In the genomic region with DNA sequence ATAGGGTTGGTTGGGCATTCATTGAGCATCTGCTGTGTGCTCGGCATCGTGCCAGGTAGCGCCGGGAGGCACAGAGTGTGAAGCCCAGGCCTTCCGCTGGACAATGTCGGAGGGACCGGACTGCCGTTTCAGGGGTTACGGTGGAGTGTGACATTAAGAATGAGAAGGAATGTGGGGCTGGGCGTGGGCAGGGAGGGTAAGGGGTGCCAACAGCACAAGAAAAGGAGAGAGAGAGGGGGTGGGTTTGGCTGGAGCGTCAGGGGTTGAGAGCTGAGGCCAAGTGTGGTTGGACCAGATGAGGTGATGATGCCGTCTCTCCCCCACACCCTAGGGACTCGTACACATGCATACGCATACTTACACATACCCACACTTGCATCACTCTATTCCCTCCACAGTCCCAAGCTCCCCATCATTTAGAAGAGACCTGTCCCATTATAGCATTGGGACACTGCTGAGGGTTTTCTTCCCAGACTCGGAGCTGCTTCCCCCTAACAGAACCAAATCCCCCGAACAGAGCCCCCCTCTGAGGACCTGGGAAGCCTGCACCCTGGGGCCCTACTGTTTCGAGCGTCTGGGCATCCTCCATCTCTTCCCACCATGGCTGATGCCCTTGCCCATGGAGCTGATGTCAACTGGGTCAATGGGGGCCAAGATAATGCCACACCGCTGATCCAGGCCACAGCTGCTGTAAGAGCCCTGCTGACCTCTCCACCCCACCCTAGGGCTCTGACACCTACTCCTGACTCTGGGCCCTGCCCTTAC, we compare ENCODE assay signal across 14 cellular contexts. TPM values are rescaled to one million over a fixed set of nuclear protein-coding genes. Genes with fewer than 3 reads are reported as not detected.
DNase-seq lines count a peak whose midpoint lies in the region; FAIRE-seq and TF ChIP-seq lines count a peak whose summit lies in the region.
"Had no signal": no experiment of that assay in that cellular context is flagged by ENCODE, and none has a peak within 500 bp of the region (broad histone marks: within the 10 kb centered on the region; RNA-seq: fewer than 3 reads in every experiment).

No MANE protein-coding gene starts in this region.

- POLR2A ChIA-PET in H1 (lab: Charles Lee; ENCODE audit: partially characterized antibody), result interaction anchor here (0.8 to 8.2 kb wide), 14 partner anchors 12 to 212 kb away, joined by 3 to 91 read pairs (median 3); a partner anchor contains a TSS

- H2AFZ ChIP-seq in H1 (ENCODE audit: low read length) (no peak overlapping the region), smooth muscle cell (ENCODE audit: low read depth) (no peak overlapping the region)

- no peak overlapping the region for H4K8ac ChIP-seq in H1 (ENCODE audit: extremely low read depth, insufficient read depth, low read length)

- intact Hi-C loops in stomach (cut with DNase I; ENCODE audit: low total_unique reads), result loop anchor here (10.0 kb wide), 1 partner anchor 74 kb away; no protein-coding TSS in a partner anchor

- no peaks in the 10 kb centered on the region for H3K27me3 Mint-ChIP-seq in activated T-cell treated with anti-CD3 and anti-CD28 coated beads, Interleukin-2, amount 50 U/mL, for 24 hours
- H3K27me3 Mint-ChIP-seq: activated naive CD8-positive, alpha-beta T cell had no signal

- H3K36me3 ChIP-seq in H1 (ENCODE audit: control insufficient read depth in 2 of 4, insufficient read depth in 4 of 4, low read length in 3 of 4) (no peaks in the 10 kb centered on the region), smooth muscle cell (ENCODE audit: low read depth) (no peaks in the 10 kb centered on the region), stomach (peaks cover 0 to 20% (median 0%) of the 10 kb centered on the region in 4 donors)

- H3K56ac ChIP-seq in H1 (replicated peaks; ENCODE audit: insufficient read length, low read depth, low read length), result no peak overlapping the region

- no peak overlapping the region for H3K14ac ChIP-seq in H1 (ENCODE audit: insufficient read length)

- no peak overlapping the region for H2BK120ac ChIP-seq in H1 (replicated peaks; ENCODE audit: low read depth, low read length)

- peaks cover 38% of the 10 kb centered on the region for H3K4me1 Mint-ChIP-seq in activated T-cell treated with anti-CD3 and anti-CD28 coated beads, Interleukin-2, amount 50 U/mL, for 24 hours (ENCODE audit: low read depth)

- no peaks in the 10 kb centered on the region for H3K79me1 ChIP-seq in H1 (ENCODE audit: low read depth, low read length)

- DNase-seq in activated T-cell treated with anti-CD3 and anti-CD28 coated beads, Interleukin-2, amount 50 U/mL, for 24 hours, result no peak
- no peak for DNase-seq in activated T-cell treated with anti-CD3 and anti-CD28 coated beads, Interleukin-2, amount 50 U/mL, for 48 hours
- no peak for DNase-seq in H1 (ENCODE audit: low read depth in 1 of 2, low spot score in 2 of 2)
- no peak for DNase-seq in smooth muscle cell (lab: John Stamatoyannopoulos, UW; ENCODE audit: unreplicated experiment)
- DNase-seq in effector CD8-positive, alpha-beta T cell (lab: John Stamatoyannopoulos, UW), result no peak
- no peak for DNase-seq in stomach
- DNase-seq: erythroblast, NCI-H1930, spleen had no signal

- H3K23ac ChIP-seq in H1 (ENCODE audit: insufficient read length), result no peak overlapping the region

- no peak for TF ChIP-seq RAD21 in H1 (IDR thresholded peaks at IDR 0.05 in 1 of 2, conservative IDR thresholded peaks at IDR 0.05 in 1 of 2; ENCODE audit: low read depth in 2 of 2, low read length in 2 of 2)

- peak overlapping the region in 1 of 2 experiments; percentile 92; a peak in 2 of 4 replicates for H3K4me2 ChIP-seq in H1 (ENCODE audit: insufficient read depth in 1 of 2, low read depth in 2 of 2, low read length in 2 of 2)
- peak overlapping the region; percentile 97 for H3K4me2 ChIP-seq in smooth muscle cell

- H2BK15ac ChIP-seq in H1 (ENCODE audit: low read length), result no peak overlapping the region

- H4K20me1 ChIP-seq in H1 (replicated peaks in 1 of 2; ENCODE audit: control insufficient read depth in 1 of 2, insufficient read depth in 2 of 2, low read length in 2 of 2) (peaks cover 0 to 2% of the 10 kb centered on the region in 2 experiments), smooth muscle cell (ENCODE audit: low read depth) (peaks cover 17% of the 10 kb centered on the region)

- H3K27ac Mint-ChIP-seq in activated T-cell treated with anti-CD3 and anti-CD28 coated beads, Interleukin-2, amount 50 U/mL, for 24 hours, result peak overlapping the region; percentile 68

- no peak for TF ChIP-seq EP300 in H1 (IDR thresholded peaks at IDR 0.05; ENCODE audit: borderline replicate concordance in 1 of 2, low read depth in 2 of 2, low read length in 2 of 2)
- no peak for TF ChIP-seq EP300 in stomach (IDR thresholded peaks at IDR 0.05)

- CTCF ChIA-PET in H1 (lab: Charles Lee; ENCODE audit: partially characterized antibody), result interaction anchor here (0.8 to 14.1 kb wide), 13 partner anchors 9 to 167 kb away, joined by 3 to 167 read pairs (median 6); a partner anchor contains a TSS

- H3K9me3 ChIP-seq in H1 (ENCODE audit: insufficient read depth in 2 of 2, low read depth in 1 of 2, low read length in 1 of 2), result no peaks in the 10 kb centered on the region
- no peaks in the 10 kb centered on the region for H3K9me3 ChIP-seq in smooth muscle cell (replicated peaks; ENCODE audit: low read depth)
- no peaks in the 10 kb centered on the region for H3K9me3 ChIP-seq in stomach
- H3K9me3 ChIP-seq: left lung, spleen had no signal

- peaks cover 82% of the 10 kb centered on the region for H3K36me3 Mint-ChIP-seq in activated T-cell treated with anti-CD3 and anti-CD28 coated beads, Interleukin-2, amount 50 U/mL, for 24 hours (ENCODE audit: low read depth)
- H3K36me3 Mint-ChIP-seq: activated naive CD8-positive, alpha-beta T cell had no signal

- H4K5ac ChIP-seq in H1 (ENCODE audit: insufficient read length, low read depth, low read length), result no peak overlapping the region

- peak overlapping the region; percentile 75; the same call in 1 of the 2 replicates for H2AK5ac ChIP-seq in H1 (ENCODE audit: low read depth, low read length)

- TF ChIP-seq CTCF in H1 (IDR thresholded peaks at IDR 0.05; ENCODE audit: control extremely low read depth in 1 of 3, insufficient read depth in 1 of 3, low read depth in 1 of 3, low read length in 3 of 3) (no peak), smooth muscle cell (IDR thresholded peaks at IDR 0.05; ENCODE audit: borderline replicate concordance, insufficient read depth, poor library complexity, severe bottlenecking) (no peak), stomach (IDR thresholded peaks at IDR 0.05) (no peak)

- peaks cover 0 to 19% (median 10%) of the 10 kb centered on the region in 4 experiments; a peak in 6 of 7 replicates for H3K4me1 ChIP-seq in H1 (replicated peaks in 1 of 4; ENCODE audit: control insufficient read depth in 3 of 4, insufficient read depth in 4 of 4, low read length in 3 of 4)
- peaks cover 23% of the 10 kb centered on the region for H3K4me1 ChIP-seq in smooth muscle cell (ENCODE audit: low read depth)
- H3K4me1 ChIP-seq in stomach, result peaks cover 29 to 53% (median 44%) of the 10 kb centered on the region in 4 donors

- H3K4me3 ChIP-seq in H1 (ENCODE audit: extremely low read depth in 1 of 4, insufficient read depth in 2 of 4, low read depth in 3 of 4, low read length in 4 of 4) (no peak overlapping the region), smooth muscle cell (no peak overlapping the region), stomach (no peak overlapping the region)
- H3K4me3 ChIP-seq: left lung, spleen had no signal

- no peak overlapping the region for H3K4me3 Mint-ChIP-seq in activated T-cell treated with anti-CD3 and anti-CD28 coated beads, Interleukin-2, amount 50 U/mL, for 24 hours
- H3K4me3 Mint-ChIP-seq: activated naive CD8-positive, alpha-beta T cell had no signal

- 95% methylated on average over 19 of the region's 19 CpGs; no CpG with 5 or more reads in 1 of the 2 experiments for whole genome bisulfite sequencing in H1 (ENCODE audit: extremely low coverage in 1 of 2, insufficient coverage in 1 of 2, insufficient read length in 1 of 2, insufficient replicate concordance in 2 of 2, low coverage in 1 of 2, low lambda C conversion rate in 2 of 2, missing lambda C conversion rate in 1 of 2), 2 experiments
- WGBS in smooth muscle cell (ENCODE audit: low lambda C conversion rate), result 95% methylated on average over 18 of the region's 19 CpGs
- WGBS in stomach, 5 donors, result 61 to 72% (median 65%) methylated on average over 18 to 19 of the region's 19 CpGs

- FAIRE-seq in H1 (lab: Jason Lieb, UNC), result no peak
- FAIRE-seq: GM19239 had no signal

- peak overlapping the region; percentile 87; the same call in 1 of the 2 replicates for H2BK12ac ChIP-seq in H1 (ENCODE audit: low read depth, low read length)

- H3K79me2 ChIP-seq in H1 (ENCODE audit: control insufficient read depth in 1 of 2, insufficient read depth in 2 of 2, low read length in 2 of 2) (no peaks in the 10 kb centered on the region), smooth muscle cell (ENCODE audit: low read depth) (peaks cover 28% of the 10 kb centered on the region)

- H4K91ac ChIP-seq in H1 (replicated peaks; ENCODE audit: insufficient read length, low read length), result no peak overlapping the region

- peaks cover 14% of the 10 kb centered on the region for H3F3A ChIP-seq in smooth muscle cell (ENCODE audit: low read depth)

- no peaks in the 10 kb centered on the region for H3K27me3 ChIP-seq in H1 (replicated peaks in 1 of 4; ENCODE audit: control insufficient read depth in 3 of 4, extremely low read depth in 1 of 4, insufficient read depth in 3 of 4, low read length in 3 of 4)
- no peaks in the 10 kb centered on the region for H3K27me3 ChIP-seq in smooth muscle cell (ENCODE audit: low read depth)
- H3K27me3 ChIP-seq in stomach, result peaks cover 0 to 2% (median 0%) of the 10 kb centered on the region in 3 donors
- H3K27me3 ChIP-seq: spleen had no signal

- TF ChIP-seq POLR2A in H1 (IDR thresholded peaks at IDR 0.05; ENCODE audit: control extremely low read depth in 1 of 2, low read depth in 2 of 2, low read length in 2 of 2) (no peak), stomach (IDR thresholded peaks at IDR 0.05) (no peak)

- no peak overlapping the region; the same call in 1 of the 2 replicates for H3K18ac ChIP-seq in H1 (ENCODE audit: extremely low read depth, low read length)

- no peak overlapping the region for H2BK5ac ChIP-seq in H1 (ENCODE audit: low read depth, low read length)

- H3K27ac ChIP-seq in H1 (ENCODE audit: low read depth, low read length) (no peak overlapping the region), smooth muscle cell (ENCODE audit: low read depth) (peak overlapping the region; percentile 100), stomach (peak overlapping the region in 1 of 5 donors; percentile 99)
- H3K27ac ChIP-seq: left lung had no signal

- H2BK20ac ChIP-seq in H1 (ENCODE audit: low read length), result no peak overlapping the region

- H3K23me2 ChIP-seq in H1 (ENCODE audit: low read depth, low read length), result peaks cover 15% of the 10 kb centered on the region; the same call in 1 of the 2 replicates

- peak overlapping the region; percentile 3 for H3K4ac ChIP-seq in H1 (replicated peaks; ENCODE audit: insufficient read length, low read depth, low read length)

- H3K9ac ChIP-seq in H1 (replicated peaks in 1 of 4; ENCODE audit: extremely low read depth in 1 of 4, low read depth in 3 of 4, low read length in 3 of 4) (peak overlapping the region in 1 of 4 experiments; percentile 14; a peak in 1 of 7 replicates), smooth muscle cell (ENCODE audit: low read depth) (no peak overlapping the region)

- H3K9me3 Mint-ChIP-seq in activated T-cell treated with anti-CD3 and anti-CD28 coated beads, Interleukin-2, amount 50 U/mL, for 24 hours, result no peaks in the 10 kb centered on the region

RNA-seq across cellular contexts. Expression of a gene that starts 3.3 kb away (rescaled TPM):
- total RNA-seq in H1 (2021; fragmentation: NEBNext Ultra II Directional; extraction: Animal tissue kit (Norgen Biotek cat#: 25700)), result 8.7 and 9.2 TPM in 2 replicates
- 8.6 and 11.7 TPM in 2 replicates for polyA plus RNA-seq in H1 (2011; rRNA removed)
- 8.3 TPM for polyA plus RNA-seq in H1 (2011; cell fraction: cytosol; rRNA removed)
- polyA plus RNA-seq in H1 (2011; cell fraction: nucleus; rRNA removed), result 7.2 TPM
- polyA plus RNA-seq in H1 (2012, experiment 1 of 2), result 8.6 to 9.4 TPM (median 9.2 TPM) in 4 replicates
- polyA plus RNA-seq in H1 (2012, experiment 2 of 2), result 11.2 TPM
- polyA plus RNA-seq in H1 (2013, experiment 1 of 2), result 4.6 TPM
- polyA plus RNA-seq in H1 (2013, experiment 2 of 2), result 4.5 TPM
- polyA minus RNA-seq in H1 (2011; rRNA and poly(A)+ RNA removed), result 6.0 and 7.7 TPM in 2 replicates
- 3.0 TPM for polyA minus RNA-seq in H1 (2011; cell fraction: cytosol; rRNA and poly(A)+ RNA removed)
- 5.4 TPM for polyA minus RNA-seq in H1 (2011; cell fraction: nucleus; rRNA and poly(A)+ RNA removed)
- 34.7 and 37.2 TPM in 2 replicates for total RNA-seq in smooth muscle cell
- 33.8 and 52.3 TPM in 2 replicates for polyA plus RNA-seq in smooth muscle cell
- total RNA-seq in stomach, result 10 to 100 TPM in 1 of 5 donors, 1 to 10 TPM in 3, under 1 TPM in 1; 0.58 to 11.0 (median 3.5) TPM
- 10 to 100 TPM in 1 of 3 donors, 1 to 10 TPM in 2; 8.9 to 14.1 (median 9.4) TPM for polyA plus RNA-seq in stomach

RNA-seq across cellular contexts. Expression of a gene that starts 6.3 kb away (rescaled TPM):
- 0.38 TPM in 1 of 2 replicates, not detected in the other for total RNA-seq in H1 (2021; fragmentation: NEBNext Ultra II Directional; extraction: Animal tissue kit (Norgen Biotek cat#: 25700))
- polyA plus RNA-seq in H1 (2011; rRNA removed) (not detected in 2 replicates), smooth muscle cell (0.34 TPM in 1 of 2 replicates, not detected in the other), stomach (not detected)
- not detected for polyA plus RNA-seq in H1 (2011; cell fraction: cytosol; rRNA removed)
- not detected for polyA plus RNA-seq in H1 (2011; cell fraction: nucleus; rRNA removed)
- not detected in 4 replicates for polyA plus RNA-seq in H1 (2012, experiment 1 of 2)
- not detected for polyA plus RNA-seq in H1 (2012, experiment 2 of 2)
- polyA plus RNA-seq in H1 (2013, experiment 1 of 2), result not detected
- not detected for polyA plus RNA-seq in H1 (2013, experiment 2 of 2)
- polyA minus RNA-seq in H1 (2011; rRNA and poly(A)+ RNA removed), result not detected in 2 replicates
- not detected for polyA minus RNA-seq in H1 (2011; cell fraction: cytosol; rRNA and poly(A)+ RNA removed)
- polyA minus RNA-seq in H1 (2011; cell fraction: nucleus; rRNA and poly(A)+ RNA removed), result not detected
- total RNA-seq in smooth muscle cell (0.49 TPM in 1 of 2 replicates, not detected in the other), stomach (not detected)
- total RNA-seq: left lung, spleen, subcutaneous adipose tissue had no signal
- polyA plus RNA-seq: AG04450, spleen had no signal

RNA-seq across cellular contexts. Expression of a gene that starts 12.3 kb away (rescaled TPM):
- total RNA-seq in H1 (2021; fragmentation: NEBNext Ultra II Directional; extraction: Animal tissue kit (Norgen Biotek cat#: 25700)), result 45.1 and 49.2 TPM in 2 replicates
- polyA plus RNA-seq in H1 (2011; rRNA removed) (11.9 and 18.0 TPM in 2 replicates), smooth muscle cell (31.6 and 48.1 TPM in 2 replicates), stomach (1 to 10 TPM; 4.4 to 6.4 (median 6.2) TPM)
- polyA plus RNA-seq in H1 (2011; cell fraction: cytosol; rRNA removed), result 21.2 TPM
- 48.4 TPM for polyA plus RNA-seq in H1 (2011; cell fraction: nucleus; rRNA removed)
- polyA plus RNA-seq in H1 (2012, experiment 1 of 2), result 17.1 to 31.0 TPM (median 26.1 TPM) in 4 replicates
- polyA plus RNA-seq in H1 (2012, experiment 2 of 2), result 15.8 TPM
- 41.6 TPM for polyA plus RNA-seq in H1 (2013, experiment 1 of 2)
- polyA plus RNA-seq in H1 (2013, experiment 2 of 2), result 42.2 TPM
- 9.9 and 20.3 TPM in 2 replicates for polyA minus RNA-seq in H1 (2011; rRNA and poly(A)+ RNA removed)
- 11.6 TPM for polyA minus RNA-seq in H1 (2011; cell fraction: cytosol; rRNA and poly(A)+ RNA removed)
- 10.8 TPM for polyA minus RNA-seq in H1 (2011; cell fraction: nucleus; rRNA and poly(A)+ RNA removed)
- total RNA-seq in smooth muscle cell (15.2 TPM in 1 of 2 replicates, not detected in the other), stomach (10 to 100 TPM in 4 of 5 donors, 1 to 10 TPM in 1; 8.3 to 33.3 (median 14.7) TPM)

RNA-seq across cellular contexts. Expression of a gene that starts 19.5 kb away (rescaled TPM):
- total RNA-seq in H1 (2021; fragmentation: NEBNext Ultra II Directional; extraction: Animal tissue kit (Norgen Biotek cat#: 25700)), result 46.8 and 55.4 TPM in 2 replicates
- polyA plus RNA-seq in H1 (2011; rRNA removed), result 29.6 and 39.9 TPM in 2 replicates
- polyA plus RNA-seq in H1 (2011; cell fraction: cytosol; rRNA removed), result 25.8 TPM
- polyA plus RNA-seq in H1 (2011; cell fraction: nucleus; rRNA removed), result 261 TPM
- polyA plus RNA-seq in H1 (2012, experiment 1 of 2), result 32.3 to 49.5 TPM (median 46.3 TPM) in 4 replicates
- polyA plus RNA-seq in H1 (2012, experiment 2 of 2), result 25.9 TPM
- 18.6 TPM for polyA plus RNA-seq in H1 (2013, experiment 1 of 2)
- 19.7 TPM for polyA plus RNA-seq in H1 (2013, experiment 2 of 2)
- polyA minus RNA-seq in H1 (2011; rRNA and poly(A)+ RNA removed), result 32.3 and 33.5 TPM in 2 replicates
- polyA minus RNA-seq in H1 (2011; cell fraction: cytosol; rRNA and poly(A)+ RNA removed), result 21.3 TPM
- polyA minus RNA-seq in H1 (2011; cell fraction: nucleus; rRNA and poly(A)+ RNA removed), result 76.2 TPM
- total RNA-seq in smooth muscle cell, result 8.6 and 23.8 TPM in 2 replicates
- 5.1 and 9.2 TPM in 2 replicates for polyA plus RNA-seq in smooth muscle cell
- total RNA-seq in stomach, result 10 to 100 TPM; 17.8 to 84.0 (median 36.4) TPM
- 10 to 100 TPM in 2 of 3 donors, 1 to 10 TPM in 1; 6.9 to 22.2 (median 15.6) TPM for polyA plus RNA-seq in stomach

RNA-seq across cellular contexts. Expression of a gene that starts 32.2 kb away (rescaled TPM):
- total RNA-seq in H1 (2021; fragmentation: NEBNext Ultra II Directional; extraction: Animal tissue kit (Norgen Biotek cat#: 25700)), result 7.6 and 8.7 TPM in 2 replicates
- polyA plus RNA-seq in H1 (2011; rRNA removed) (9.5 and 13.4 TPM in 2 replicates), smooth muscle cell (3.6 and 13.5 TPM in 2 replicates), stomach (10 to 100 TPM in 1 of 3 donors, 1 to 10 TPM in 2; 6.0 to 12.1 (median 7.8) TPM)
- polyA plus RNA-seq in H1 (2011; cell fraction: cytosol; rRNA removed), result 11.4 TPM
- 29.0 TPM for polyA plus RNA-seq in H1 (2011; cell fraction: nucleus; rRNA removed)
- 4.3 to 9.7 TPM (median 7.4 TPM) in 4 replicates for polyA plus RNA-seq in H1 (2012, experiment 1 of 2)
- 10.4 TPM for polyA plus RNA-seq in H1 (2012, experiment 2 of 2)
- polyA plus RNA-seq in H1 (2013, experiment 1 of 2), result 4.5 TPM
- 4.4 TPM for polyA plus RNA-seq in H1 (2013, experiment 2 of 2)
- polyA minus RNA-seq in H1 (2011; rRNA and poly(A)+ RNA removed), result 10.3 and 12.6 TPM in 2 replicates
- polyA minus RNA-seq in H1 (2011; cell fraction: cytosol; rRNA and poly(A)+ RNA removed), result 8.7 TPM
- 15.5 TPM for polyA minus RNA-seq in H1 (2011; cell fraction: nucleus; rRNA and poly(A)+ RNA removed)
- total RNA-seq in smooth muscle cell (4.5 and 6.3 TPM in 2 replicates), stomach (10 to 100 TPM in 3 of 5 donors, 1 to 10 TPM in 2; 5.7 to 37.1 (median 22.2) TPM)
